In genomic region chr3:174403831-174404230, GRCh38 we compare ENCODE assay signal across 22 cellular contexts.
DNase-seq lines count a peak whose midpoint lies in the region; ATAC-seq and TF ChIP-seq lines count a peak whose summit lies in the region.
"Had no signal": no experiment of that assay in that cellular context is flagged by ENCODE, and none has a peak within 500 bp of the region (broad histone marks: within the 10 kb centered on the region; RNA-seq: fewer than 3 reads in every experiment).

No MANE protein-coding gene starts in this region.

- ATAC-seq in HG03520 (IDR thresholded peaks at IDR 0.05; ENCODE audit: unreplicated experiment) (no peak), HG03039 (IDR thresholded peaks at IDR 0.05; ENCODE audit: unreplicated experiment) (no peak)
- ATAC-seq: A549 had no signal

- H3K4me3 ChIP-seq in left ventricle myocardium inferior: no peak overlapping the region
- H3K4me3 ChIP-seq: A549; BLaER1 treated with 17β-estradiol and CSF1 and Interleukin-3, amounts not matched to agents 10 nM and 100 nM had no signal

- no peak for TF ChIP-seq CTCF in left ventricle myocardium inferior (IDR thresholded peaks at IDR 0.05; ENCODE audit: borderline replicate concordance)

- no peak overlapping the region for H3K27ac ChIP-seq in left ventricle myocardium inferior (replicated peaks)
- H3K27ac ChIP-seq: 22Rv1; A549; BLaER1 treated with 17β-estradiol and CSF1 and Interleukin-3, amounts not matched to agents 10 nM and 100 nM had no signal

- no peaks in the 10 kb centered on the region for H3K4me1 ChIP-seq in left ventricle myocardium inferior
- H3K4me1 ChIP-seq: BE2C; BLaER1 treated with 17β-estradiol and CSF1 and Interleukin-3, amounts not matched to agents 10 nM and 100 nM had no signal

- no peaks in the 10 kb centered on the region for H3K9me3 ChIP-seq in left ventricle myocardium inferior (replicated peaks)
- H3K9me3 ChIP-seq: A549, BE2C had no signal

- intact Hi-C loops in left ventricle myocardium inferior (cut with micrococcal nuclease): no loop called here

- H3K27me3 ChIP-seq in left ventricle myocardium inferior (ENCODE audit: low read depth): no peaks in the 10 kb centered on the region
- H3K27me3 ChIP-seq: BE2C; BLaER1 treated with 17β-estradiol and CSF1 and Interleukin-3, amounts not matched to agents 10 nM and 100 nM had no signal

- H3K36me3 ChIP-seq in left ventricle myocardium inferior: no peaks in the 10 kb centered on the region
- H3K36me3 ChIP-seq: BE2C; BLaER1 treated with 17β-estradiol and CSF1 and Interleukin-3, amounts not matched to agents 10 nM and 100 nM had no signal

- DNase-seq in NCI-H748 (lab: John Stamatoyannopoulos, UW; ENCODE audit: unreplicated experiment) (peak; percentile 3), NCI-H748 treated with DMSO at 0.1 percent for 48 hours (lab: John Stamatoyannopoulos, UW) (no peak), NCI-H69 (lab: John Stamatoyannopoulos, UW) (peak; percentile 23), globus pallidus (ENCODE audit: low spot score) (peak; percentile 11), left ventricle myocardium inferior (no peak)
- DNase-seq: ACHN; AML-193; BE2C; Calu3; CD4-positive, alpha-beta T cell; CD8-positive, alpha-beta memory T cell; COR-L47; DMS53; DMS79 treated with DMSO at 0.1 percent for 48 hours; GF-D8; H7; HCEC 1CT had no signal

Comparison
In these comparisons a context has a peak if more than half of its experiments do, and no peak if none do; other contexts are left out.
1. DNase-seq: peak in NCI-H748 (single experiment), NCI-H69 (single experiment) and globus pallidus (single experiment); none in NCI-H748 treated with DMSO at 0.1 percent for 48 hours (single experiment) and left ventricle myocardium inferior (single experiment).